Comparison of ENCODE assay signal across 14 cellular contexts in the genomic region with DNA sequence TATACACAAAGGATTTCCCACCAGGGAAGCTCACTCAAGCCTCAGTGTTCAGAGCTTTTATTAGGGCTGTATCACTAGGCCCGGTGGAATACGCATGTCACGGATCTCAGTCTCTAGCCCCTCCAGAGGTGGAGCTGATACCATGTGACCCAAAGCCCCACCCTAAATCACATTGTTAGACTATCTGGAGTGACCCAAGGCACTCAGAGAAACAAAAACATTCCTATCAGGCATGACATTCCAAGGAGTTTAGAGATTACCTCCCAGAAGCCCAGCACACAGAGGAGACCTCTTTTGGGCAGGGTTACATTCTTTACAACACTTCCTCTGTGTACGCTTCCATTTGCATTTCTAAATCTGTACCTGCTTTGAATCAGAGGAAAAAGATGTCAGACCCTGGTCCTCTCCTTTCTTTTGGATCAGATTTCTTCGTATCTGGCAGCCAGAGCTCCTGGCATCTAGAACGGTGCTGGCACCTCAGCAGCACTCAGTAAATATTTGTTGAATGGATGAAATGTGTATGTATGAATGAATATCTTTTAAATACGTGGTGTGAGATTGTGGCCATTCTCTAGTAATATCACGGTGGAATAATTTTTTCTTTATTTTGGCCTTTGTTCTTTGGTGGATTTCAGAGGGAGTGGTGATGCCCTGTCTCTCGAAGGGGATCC. TPM values are rescaled to one million over a fixed set of nuclear protein-coding genes. Genes with fewer than 3 reads are reported as not detected.
DNase-seq lines count a peak whose midpoint lies in the region; ATAC-seq and TF ChIP-seq lines count a peak whose summit lies in the region.
"Had no signal": no experiment of that assay in that cellular context is flagged by ENCODE, and none has a peak within 500 bp of the region (broad histone marks: within the 10 kb centered on the region; RNA-seq: fewer than 3 reads in every experiment).

No MANE protein-coding gene starts in this region.

- peak in 1 of 3 donors; percentile 9 for DNase-seq in right cardiac atrium
- DNase-seq in right atrium auricular region (ENCODE audit: low spot score): no peak
- peak in 1 of 4 donors; percentile 25 for DNase-seq in body of pancreas
- no peak for DNase-seq in left lung
- DNase-seq in aorta: no peak
- DNase-seq in adrenal gland: no peak
- no peak for DNase-seq in NCI-H526 (lab: John Stamatoyannopoulos, UW)
- DNase-seq: dermis blood vessel endothelial cell, GDM1, heart right ventricle, natural killer cell, NCI-H187, substantia nigra had no signal

- H3K36me3 ChIP-seq in right atrium auricular region (no peaks in the 10 kb centered on the region), body of pancreas (replicated peaks in 1 of 2; ENCODE audit: insufficient read depth in 1 of 2, low read depth in 2 of 2) (no peaks in the 10 kb centered on the region), left lung (no peaks in the 10 kb centered on the region), aorta (ENCODE audit: control insufficient read depth in 1 of 2, insufficient read depth in 2 of 2, low read length in 1 of 2) (no peaks in the 10 kb centered on the region), adrenal gland (replicated peaks in 1 of 2) (no peaks in the 10 kb centered on the region)
- H3K36me3 ChIP-seq: heart right ventricle had no signal

- no peak overlapping the region for H3K4me3 ChIP-seq in right cardiac atrium (ENCODE audit: low read length)
- H3K4me3 ChIP-seq in right atrium auricular region: no peak overlapping the region
- no peak overlapping the region for H3K4me3 ChIP-seq in body of pancreas
- H3K4me3 ChIP-seq in left lung: no peak overlapping the region
- no peak overlapping the region for H3K4me3 ChIP-seq in aorta (ENCODE audit: low read length in 2 of 2)
- H3K4me3 ChIP-seq in adrenal gland: no peak overlapping the region
- H3K4me3 ChIP-seq: heart right ventricle had no signal

- no peaks in the 10 kb centered on the region for H3K27me3 ChIP-seq in right cardiac atrium (ENCODE audit: control insufficient read depth, insufficient read depth)
- no peaks in the 10 kb centered on the region for H3K27me3 ChIP-seq in right atrium auricular region
- no peaks in the 10 kb centered on the region for H3K27me3 ChIP-seq in body of pancreas
- peaks cover 0 to 1% of the 10 kb centered on the region in 2 donors for H3K27me3 ChIP-seq in left lung
- no peaks in the 10 kb centered on the region for H3K27me3 ChIP-seq in aorta (ENCODE audit: control insufficient read depth in 1 of 2, insufficient read depth in 2 of 2, low read length in 1 of 2)
- no peaks in the 10 kb centered on the region for H3K27me3 ChIP-seq in adrenal gland

- no peak for TF ChIP-seq POLR2A in body of pancreas (IDR thresholded peaks at IDR 0.05)
- no peak for TF ChIP-seq POLR2A in adrenal gland (IDR thresholded peaks at IDR 0.05)

- intact Hi-C loops in right cardiac atrium (cut with DNase I) (no loop called here), body of pancreas (cut with DNase I) (no loop called here), left lung (cut with DNase I) (no loop called here), aorta (cut with DNase I) (loop anchor here (5.0 kb wide), 2 partner anchors 34 to 36 kb away; a partner anchor contains a TSS), adrenal gland (cut with DNase I) (no loop called here)

- 51% methylated on average over 9 of the region's 9 CpGs for WGBS in right cardiac atrium
- WGBS in body of pancreas, 2 donors: 41 to 61% methylated on average over 9 of the region's 9 CpGs
- WGBS in aorta, 2 donors: 2 to 10% methylated on average over 9 of the region's 9 CpGs
- WGBS in adrenal gland, 4 donors: 77 to 85% (median 79%) methylated on average over 9 of the region's 9 CpGs

- H3K4me1 ChIP-seq in right cardiac atrium (ENCODE audit: control insufficient read depth, insufficient read depth, low read length): no peaks in the 10 kb centered on the region
- H3K4me1 ChIP-seq in right atrium auricular region: no peaks in the 10 kb centered on the region
- peaks cover 5% of the 10 kb centered on the region for H3K4me1 ChIP-seq in body of pancreas
- H3K4me1 ChIP-seq in left lung: peaks cover 0 to 10% of the 10 kb centered on the region in 2 donors
- no peaks in the 10 kb centered on the region for H3K4me1 ChIP-seq in aorta (ENCODE audit: control insufficient read depth in 1 of 2, insufficient read depth in 2 of 2, low read length in 2 of 2)
- no peaks in the 10 kb centered on the region for H3K4me1 ChIP-seq in adrenal gland (replicated peaks in 1 of 2)

- ATAC-seq in right cardiac atrium (peak; percentile 82 to 97), body of pancreas (peak; percentile 30), left lung (peak; percentile 80), aorta (ENCODE audit: low FRiP score) (no peak), HG03039 (IDR thresholded peaks at IDR 0.05; ENCODE audit: unreplicated experiment) (no peak)
- ATAC-seq: natural killer cell had no signal

- TF ChIP-seq CTCF in right atrium auricular region (IDR thresholded peaks at IDR 0.05) (no peak), body of pancreas (IDR thresholded peaks at IDR 0.05) (no peak), left lung (IDR thresholded peaks at IDR 0.05) (no peak), adrenal gland (IDR thresholded peaks at IDR 0.05) (no peak)

- no peak overlapping the region for H3K27ac ChIP-seq in right cardiac atrium (ENCODE audit: low read length)
- H3K27ac ChIP-seq in right atrium auricular region: no peak overlapping the region
- no peak overlapping the region for H3K27ac ChIP-seq in body of pancreas
- H3K27ac ChIP-seq in left lung: no peak overlapping the region
- peak overlapping the region; percentile 42 to 88 for H3K27ac ChIP-seq in aorta (ENCODE audit: low read depth in 1 of 2, low read length in 2 of 2)
- no peak overlapping the region for H3K27ac ChIP-seq in adrenal gland
- H3K27ac ChIP-seq: heart right ventricle had no signal

- H3K9me3 ChIP-seq in right cardiac atrium (ENCODE audit: control insufficient read depth, low read length): no peaks in the 10 kb centered on the region
- no peaks in the 10 kb centered on the region for H3K9me3 ChIP-seq in right atrium auricular region
- no peaks in the 10 kb centered on the region for H3K9me3 ChIP-seq in body of pancreas
- H3K9me3 ChIP-seq in left lung: no peaks in the 10 kb centered on the region
- H3K9me3 ChIP-seq in aorta (ENCODE audit: control insufficient read depth, low read length): no peaks in the 10 kb centered on the region
- H3K9me3 ChIP-seq in adrenal gland (replicated peaks in 1 of 3): no peaks in the 10 kb centered on the region
- H3K9me3 ChIP-seq: heart right ventricle had no signal

RNA-seq across cellular contexts. Expression of a gene that starts 37.7 kb away (rescaled TPM):
- total RNA-seq in right cardiac atrium (100 to 1,000 TPM in 1 of 4 donors, 10 to 100 TPM in 3; 94.1 to 114 (median 97.4) TPM), right atrium auricular region (10 to 100 TPM; 54.8 to 81.1 TPM), body of pancreas (10 to 100 TPM in 1 of 2 donors, 1 to 10 TPM in 1; 9.6 to 19.7 TPM), left lung (100 to 1,000 TPM; 131 to 143 TPM), aorta (100 to 1,000 TPM; 120 to 137 TPM), adrenal gland (100 to 1,000 TPM in 7 of 8 donors, 10 to 100 TPM in 1; 73.8 to 270 (median 145) TPM)
- polyA plus RNA-seq in right cardiac atrium (30.7 TPM), aorta (10 to 100 TPM; 45.4 to 87.7 TPM), adrenal gland (100 to 1,000 TPM in 1 of 3 donors, 10 to 100 TPM in 2; 20.9 to 163 (median 22.8) TPM)

Comparison
In these comparisons a context has a peak if more than half of its experiments do, and no peak if none do; other contexts are left out.
1. ATAC-seq: peak in right cardiac atrium (2 of 2), body of pancreas (single experiment) and left lung (single experiment); none in aorta (single experiment) and HG03039 (single experiment).
2. H3K27ac ChIP-seq: peak in aorta (2 of 2); none in right cardiac atrium (single experiment), right atrium auricular region (0 of 2), body of pancreas (0 of 4), left lung (0 of 2) and adrenal gland (0 of 5).
3. intact Hi-C loops: an anchor here in aorta (5.0 kb wide); none called in right cardiac atrium, body of pancreas, left lung and adrenal gland.